In the genomic region with DNA sequence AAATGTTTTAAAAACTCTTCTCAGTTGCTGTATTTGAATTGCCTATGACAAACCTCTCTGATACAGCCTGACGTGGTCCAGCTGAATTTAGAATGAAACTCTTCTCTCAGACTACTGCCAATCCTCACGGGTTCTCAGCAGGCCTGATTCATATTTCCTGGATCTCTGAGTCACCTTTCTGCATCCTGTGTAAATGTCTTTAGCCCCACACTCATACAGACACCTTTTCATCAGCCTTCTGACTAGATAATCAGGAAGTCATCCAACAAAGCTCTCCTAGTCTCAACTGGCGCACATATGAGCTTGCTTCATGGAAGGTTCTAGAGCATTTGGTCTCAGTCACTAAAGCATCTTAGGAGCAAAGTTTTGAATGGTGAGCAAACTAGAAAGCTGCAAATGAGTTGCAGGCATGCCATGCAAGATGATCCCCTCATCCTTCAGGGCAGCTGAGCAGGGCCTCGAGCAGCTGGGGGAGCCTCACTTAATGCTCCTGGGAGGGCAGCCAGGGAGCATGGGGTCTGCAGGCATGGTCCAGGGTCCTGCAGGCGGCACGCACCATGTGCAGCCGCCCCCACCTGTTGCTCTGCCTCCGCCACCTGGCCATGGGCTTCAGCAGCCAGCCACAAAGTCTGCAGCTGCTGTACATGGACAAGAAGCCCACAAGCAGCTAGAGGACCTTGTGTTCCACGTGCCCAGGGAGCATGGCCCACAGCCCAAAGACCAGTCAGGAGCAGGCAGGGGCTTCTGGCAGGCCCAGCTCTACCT, we compare ENCODE assay signal across 8 cellular contexts.
DNase-seq lines count a peak whose midpoint lies in the region; ATAC-seq and TF ChIP-seq lines count a peak whose summit lies in the region.

No MANE protein-coding gene starts in this region.

- H3K36me3 Mint-ChIP-seq in activated T-cell treated with anti-CD3 and anti-CD28 coated beads, Interleukin-2, amount 50 U/mL, for 24 hours (ENCODE audit: low read depth): no peaks in the 10 kb centered on the region

- no peak overlapping the region for H3K27ac ChIP-seq in Peyer's patch

- no peak for TF ChIP-seq POLR2A in Peyer's patch (IDR thresholded peaks at IDR 0.05)

- no peaks in the 10 kb centered on the region for H3K27me3 ChIP-seq in Peyer's patch

- no peak overlapping the region for H3K4me3 ChIP-seq in Peyer's patch

- ATAC-seq in HG03196 (IDR thresholded peaks at IDR 0.05; ENCODE audit: unreplicated experiment): peak; percentile 54
- no peak for ATAC-seq in HG02623 (IDR thresholded peaks at IDR 0.05; ENCODE audit: unreplicated experiment)

- H3K4me3 Mint-ChIP-seq in activated T-cell treated with anti-CD3 and anti-CD28 coated beads, Interleukin-2, amount 50 U/mL, for 24 hours: peak overlapping the region; percentile 6

- peak overlapping the region; percentile 95 for H3K27ac Mint-ChIP-seq in activated T-cell treated with anti-CD3 and anti-CD28 coated beads, Interleukin-2, amount 50 U/mL, for 24 hours

- H3K9me3 ChIP-seq in Peyer's patch: no peaks in the 10 kb centered on the region

- H3K27me3 Mint-ChIP-seq in activated T-cell treated with anti-CD3 and anti-CD28 coated beads, Interleukin-2, amount 50 U/mL, for 24 hours: no peaks in the 10 kb centered on the region

- H3K9me3 Mint-ChIP-seq in activated T-cell treated with anti-CD3 and anti-CD28 coated beads, Interleukin-2, amount 50 U/mL, for 24 hours: peaks cover 5% of the 10 kb centered on the region

- DNase-seq in AG09319 (ENCODE audit: extremely low read depth, low read depth) (peak; percentile 40), kidney tubule cell (ENCODE audit: low spot score) (peak; percentile 95), Peyer's patch (no peak), islet precursor cell (no peak), KG1 (lab: John Stamatoyannopoulos, UW) (no peak)
- DNase-seq in activated T-cell treated with anti-CD3 and anti-CD28 coated beads, Interleukin-2, amount 50 U/mL, for 24 hours: peak; percentile 48

- TF ChIP-seq CTCF in AG09319 (IDR thresholded peaks at IDR 0.05; ENCODE audit: low read depth, low read length): no peak
- no peak for TF ChIP-seq CTCF in Peyer's patch (IDR thresholded peaks at IDR 0.05)

- H3K36me3 ChIP-seq in Peyer's patch: no peaks in the 10 kb centered on the region

- H3K4me1 Mint-ChIP-seq in activated T-cell treated with anti-CD3 and anti-CD28 coated beads, Interleukin-2, amount 50 U/mL, for 24 hours (ENCODE audit: low read depth): peaks cover 51% of the 10 kb centered on the region

- H3K4me1 ChIP-seq in Peyer's patch: peaks cover 0 to 11% (median 0%) of the 10 kb centered on the region in 4 donors

Comparison
In these comparisons a context has a peak if more than half of its experiments do, and no peak if none do; other contexts are left out.
1. DNase-seq: peak in AG09319 (single experiment), activated T-cell treated with anti-CD3 and anti-CD28 coated beads, Interleukin-2, amount 50 U/mL, for 24 hours (single experiment) and kidney tubule cell (single experiment); none in Peyer's patch (0 of 3), islet precursor cell (single experiment) and KG1 (single experiment).